ENCODE assay signal across 21 cellular contexts in genomic region chr5:61472172-61472958, GRCh38.
DNase-seq lines count a peak whose midpoint lies in the region; ATAC-seq and TF ChIP-seq lines count a peak whose summit lies in the region.
"Had no signal": no experiment of that assay in that cellular context is flagged by ENCODE, and none has a peak within 500 bp of the region (broad histone marks: within the 10 kb centered on the region; RNA-seq: fewer than 3 reads in every experiment).

No MANE protein-coding gene starts in this region.

- no peak overlapping the region for H3K4me3 Mint-ChIP-seq in activated naive CD8-positive, alpha-beta T cell treated with anti-CD3 and anti-CD28 coated beads, Interleukin-2, amount 10 ng/mL, durations not matched to agents 7 days and 5 days
- H3K4me3 Mint-ChIP-seq in activated naive CD8-positive, alpha-beta T cell treated with anti-CD3 and anti-CD28 coated beads, Interleukin-2, amount 50 U/mL, for 24 hours = no peak overlapping the region
- H3K4me3 Mint-ChIP-seq: CD4-positive, alpha-beta T cell had no signal

- peaks cover 79% of the 10 kb centered on the region for H3K36me3 ChIP-seq in SK-N-MC (ENCODE audit: insufficient read depth, low read length)
- H3K36me3 ChIP-seq in psoas muscle (ENCODE audit: insufficient read depth in 1 of 2, low read depth in 1 of 2) = no peaks in the 10 kb centered on the region

- no peak overlapping the region for H3K9ac ChIP-seq in SK-N-MC (ENCODE audit: insufficient read length)

- POLR2A ChIA-PET in activated naive CD8-positive, alpha-beta T cell treated with anti-CD3 and anti-CD28 coated beads, Interleukin-2, amount 10 ng/mL, durations not matched to agents 7 days and 5 days (lab: Charles Lee) = no interaction called here

- no peak for TF ChIP-seq CTCF in psoas muscle (IDR thresholded peaks at IDR 0.05)

- no peak for DNase-seq in activated naive CD8-positive, alpha-beta T cell treated with anti-CD3 and anti-CD28 coated beads, Interleukin-2, amount 10 ng/mL, durations not matched to agents 7 days and 5 days
- DNase-seq in activated naive CD8-positive, alpha-beta T cell treated with anti-CD3 and anti-CD28 coated beads, Interleukin-2, amount 50 U/mL, for 24 hours = no peak
- DNase-seq in SK-N-MC (ENCODE audit: low read depth, low spot score) (no peak), left colon (no peak), amygdala (lab: John Stamatoyannopoulos, UW) (no peak), posterior cingulate gyrus (no peak), psoas muscle (no peak)
- DNase-seq in stimulated activated naive CD8-positive, alpha-beta T cell treated with anti-CD3 and anti-CD28 coated beads, Interleukin-15, Interleukin-2, amounts not matched to agents 100 U/mL and 50 U/mL, for 24 hours = no peak
- DNase-seq: Caco-2; CD4-positive, alpha-beta T cell; DMS 273 treated with DMSO at 0.1 percent for 48 hours; DMS79 treated with DMSO at 0.1 percent for 48 hours; H7; Kasumi-1; NCI-H1417 treated with DMSO at 0.1 percent for 48 hours; NCI-H187; NCI-H2107; NCI-H446 treated with DMSO at 0.1 percent for 48 hours; NCI-H526 treated with DMSO at 0.1 percent for 48 hours; OCI-M1 had no signal

- H3K4me1 ChIP-seq in psoas muscle = peaks cover 1% of the 10 kb centered on the region
- H3K4me1 ChIP-seq: Caco-2 had no signal

- peaks cover 6% of the 10 kb centered on the region for H3K9me3 ChIP-seq in SK-N-MC (ENCODE audit: low read depth, low read length)
- H3K9me3 ChIP-seq in psoas muscle = no peaks in the 10 kb centered on the region
- H3K9me3 ChIP-seq: Caco-2 had no signal

- no peak overlapping the region for H3K27ac Mint-ChIP-seq in activated naive CD8-positive, alpha-beta T cell treated with anti-CD3 and anti-CD28 coated beads, Interleukin-2, amount 10 ng/mL, durations not matched to agents 7 days and 5 days
- no peak overlapping the region for H3K27ac Mint-ChIP-seq in activated naive CD8-positive, alpha-beta T cell treated with anti-CD3 and anti-CD28 coated beads, Interleukin-2, amount 50 U/mL, for 24 hours
- H3K27ac Mint-ChIP-seq: CD4-positive, alpha-beta T cell had no signal

- WGBS in psoas muscle, 3 donors = 80 to 82% (median 81%) methylated on average over 7 of the region's 7 CpGs

- no peaks in the 10 kb centered on the region for H3K27me3 Mint-ChIP-seq in activated naive CD8-positive, alpha-beta T cell treated with anti-CD3 and anti-CD28 coated beads, Interleukin-2, amount 10 ng/mL, durations not matched to agents 7 days and 5 days
- no peaks in the 10 kb centered on the region for H3K27me3 Mint-ChIP-seq in activated naive CD8-positive, alpha-beta T cell treated with anti-CD3 and anti-CD28 coated beads, Interleukin-2, amount 50 U/mL, for 24 hours
- H3K27me3 Mint-ChIP-seq: CD4-positive, alpha-beta T cell had no signal

- intact Hi-C loops in left colon (cut with DNase I, micrococcal nuclease) = no loop called here
- intact Hi-C loops in posterior cingulate gyrus (cut with DNase I) = no loop called here
- intact Hi-C loops in psoas muscle (cut with DNase I) = no loop called here

- H3K4me1 Mint-ChIP-seq in activated naive CD8-positive, alpha-beta T cell treated with anti-CD3 and anti-CD28 coated beads, Interleukin-2, amount 10 ng/mL, durations not matched to agents 7 days and 5 days = peaks cover 7% of the 10 kb centered on the region
- H3K4me1 Mint-ChIP-seq in activated naive CD8-positive, alpha-beta T cell treated with anti-CD3 and anti-CD28 coated beads, Interleukin-2, amount 50 U/mL, for 24 hours = peaks cover 15% of the 10 kb centered on the region

- no peak overlapping the region for H3K4me3 ChIP-seq in SK-N-MC
- no peak overlapping the region for H3K4me3 ChIP-seq in psoas muscle
- H3K4me3 ChIP-seq: GM12878 had no signal

- peak overlapping the region; percentile 52; the same call in 1 of the 2 replicates for H3K27ac ChIP-seq in SK-N-MC
- no peak overlapping the region for H3K27ac ChIP-seq in psoas muscle

- H3K9me3 Mint-ChIP-seq in activated naive CD8-positive, alpha-beta T cell treated with anti-CD3 and anti-CD28 coated beads, Interleukin-2, amount 10 ng/mL, durations not matched to agents 7 days and 5 days = peaks cover 2% of the 10 kb centered on the region
- peaks cover 5% of the 10 kb centered on the region for H3K9me3 Mint-ChIP-seq in activated naive CD8-positive, alpha-beta T cell treated with anti-CD3 and anti-CD28 coated beads, Interleukin-2, amount 50 U/mL, for 24 hours
- H3K9me3 Mint-ChIP-seq: CD4-positive, alpha-beta T cell had no signal

- H3K36me3 Mint-ChIP-seq in activated naive CD8-positive, alpha-beta T cell treated with anti-CD3 and anti-CD28 coated beads, Interleukin-2, amount 10 ng/mL, durations not matched to agents 7 days and 5 days = peaks cover 4% of the 10 kb centered on the region
- H3K36me3 Mint-ChIP-seq in activated naive CD8-positive, alpha-beta T cell treated with anti-CD3 and anti-CD28 coated beads, Interleukin-2, amount 50 U/mL, for 24 hours (ENCODE audit: low read depth) = no peaks in the 10 kb centered on the region

- H3K27me3 ChIP-seq in psoas muscle (ENCODE audit: insufficient read depth in 3 of 3, low read length in 2 of 3) = no peaks in the 10 kb centered on the region

- peak; percentile 60 for ATAC-seq in activated naive CD8-positive, alpha-beta T cell treated with anti-CD3 and anti-CD28 coated beads, Interleukin-2, amount 10 ng/mL, durations not matched to agents 7 days and 5 days (ENCODE audit: low read depth)
- ATAC-seq in activated naive CD8-positive, alpha-beta T cell treated with anti-CD3 and anti-CD28 coated beads, Interleukin-2, amount 50 U/mL, for 24 hours = no peak
- ATAC-seq in left colon (peak; percentile 53), psoas muscle (no peak)
- peak; percentile 32 for ATAC-seq in stimulated activated naive CD8-positive, alpha-beta T cell treated with anti-CD3 and anti-CD28 coated beads, Interleukin-15, Interleukin-2, amounts not matched to agents 100 U/mL and 50 U/mL, for 24 hours
- ATAC-seq: GM12878 had no signal

Comparison
In these comparisons a context has a peak if more than half of its experiments do, and no peak if none do; other contexts are left out.
1. ATAC-seq: peak in activated naive CD8-positive, alpha-beta T cell treated with anti-CD3 and anti-CD28 coated beads, Interleukin-2, amount 10 ng/mL, durations not matched to agents 7 days and 5 days (single experiment), left colon (single experiment) and stimulated activated naive CD8-positive, alpha-beta T cell treated with anti-CD3 and anti-CD28 coated beads, Interleukin-15, Interleukin-2, amounts not matched to agents 100 U/mL and 50 U/mL, for 24 hours (single experiment); none in activated naive CD8-positive, alpha-beta T cell treated with anti-CD3 and anti-CD28 coated beads, Interleukin-2, amount 50 U/mL, for 24 hours (single experiment) and psoas muscle (0 of 4).